ENCODE assay signal across 9 cellular contexts in genomic region chr5:178152491-178153444, GRCh38. TPM values are rescaled to one million over a fixed set of nuclear protein-coding genes. Genes with fewer than 3 reads are reported as not detected.
A peak's percentile ranks its signal among the peaks of the same experiment; 100 is the strongest.
DNase-seq lines count a peak whose midpoint lies in the region; ATAC-seq and TF ChIP-seq lines count a peak whose summit lies in the region.
"Had no signal": no experiment of that assay in that cellular context is flagged by ENCODE, and none has a peak within 500 bp of the region (broad histone marks: within the 10 kb centered on the region; RNA-seq: fewer than 3 reads in every experiment).

No MANE protein-coding gene starts in this region.

- peak; percentile 63 for DNase-seq in H7
- DNase-seq in T-helper 17 cell = no peak
- DNase-seq in iPS-NIHi11 (ENCODE audit: low spot score) = no peak

- peaks cover 16% of the 10 kb centered on the region for H3K4me1 Mint-ChIP-seq in T-helper 17 cell

- peak overlapping the region; percentile 82 to 84 (median 82) for H3K9ac ChIP-seq in skeletal muscle tissue (ENCODE audit: low read depth in 1 of 3, low read length in 3 of 3)

- TF ChIP-seq CTCF in gastroesophageal sphincter (IDR thresholded peaks at IDR 0.05) = no peak

- no peaks in the 10 kb centered on the region for H3K9me3 ChIP-seq in T-helper 17 cell (ENCODE audit: control insufficient read depth, low read length, poor library complexity, severe bottlenecking)
- no peaks in the 10 kb centered on the region for H3K9me3 ChIP-seq in gastroesophageal sphincter
- H3K9me3 ChIP-seq in skeletal muscle tissue (ENCODE audit: control insufficient read depth in 3 of 3, low read length in 3 of 3) = no peaks in the 10 kb centered on the region

- H3K27ac ChIP-seq in gastroesophageal sphincter (peak overlapping the region; percentile 31 to 88 (median 80)), skeletal muscle tissue (ENCODE audit: low read depth, low read length) (peak overlapping the region; percentile 79)

- H3K27me3 Mint-ChIP-seq in T-helper 17 cell = no peaks in the 10 kb centered on the region

- no peaks in the 10 kb centered on the region for H3K36me3 Mint-ChIP-seq in T-helper 17 cell (ENCODE audit: low read depth)

- TF ChIP-seq EP300 in gastroesophageal sphincter (IDR thresholded peaks at IDR 0.05) = no peak

- peak overlapping the region; percentile 85 for H3K4me3 ChIP-seq in H7 (ENCODE audit: insufficient read depth, low read depth, low read length)
- H3K4me3 ChIP-seq in gastroesophageal sphincter = peak overlapping the region; percentile 59 to 76
- H3K4me3 ChIP-seq in skeletal muscle tissue (ENCODE audit: low read length in 3 of 3) = peak overlapping the region; percentile 87 to 90 (median 89)

- 17 to 18% methylated on average over 12 to 17 of the region's 31 CpGs for WGBS in gastroesophageal sphincter (ENCODE audit: low coverage in 1 of 2), 2 donors

- peak overlapping the region; percentile 97 for H3K4me3 Mint-ChIP-seq in T-helper 17 cell

- peaks cover 29% of the 10 kb centered on the region for H3K36me3 ChIP-seq in H7 (replicated peaks; ENCODE audit: control insufficient read depth, insufficient read depth, low read length)
- H3K36me3 ChIP-seq in gastroesophageal sphincter = peaks cover 0 to 38% of the 10 kb centered on the region in 2 donors
- peaks cover 32 to 40% (median 33%) of the 10 kb centered on the region in 3 donors for H3K36me3 ChIP-seq in skeletal muscle tissue (ENCODE audit: control insufficient read depth in 3 of 3, insufficient read depth in 3 of 3, low read length in 3 of 3)

- ATAC-seq in T-helper 17 cell = no peak
- ATAC-seq in gastroesophageal sphincter = no peak
- ATAC-seq in HG03520 (IDR thresholded peaks at IDR 0.05; ENCODE audit: unreplicated experiment) = no peak
- no peak for ATAC-seq in GM21515 (IDR thresholded peaks at IDR 0.05; ENCODE audit: unreplicated experiment)
- no peak for ATAC-seq in HG02623 (IDR thresholded peaks at IDR 0.05; ENCODE audit: unreplicated experiment)

- H3K27me3 ChIP-seq in H7 (ENCODE audit: control insufficient read depth, insufficient read depth, low read length) (no peaks in the 10 kb centered on the region), gastroesophageal sphincter (no peaks in the 10 kb centered on the region), skeletal muscle tissue (ENCODE audit: control insufficient read depth in 3 of 3, insufficient read depth in 3 of 3, low read length in 3 of 3) (no peaks in the 10 kb centered on the region)

- H3K27ac Mint-ChIP-seq in T-helper 17 cell = peak overlapping the region; percentile 88

- no peak for TF ChIP-seq POLR2A in gastroesophageal sphincter (IDR thresholded peaks at IDR 0.05)

- H3K4me1 ChIP-seq in gastroesophageal sphincter (peaks cover 0 to 36% (median 11%) of the 10 kb centered on the region in 3 donors), skeletal muscle tissue (ENCODE audit: control insufficient read depth in 3 of 3, insufficient read depth in 3 of 3, low read length in 3 of 3) (peaks cover 11 to 28% (median 25%) of the 10 kb centered on the region in 3 donors)

RNA-seq across cellular contexts. Expression of gene NHP2, which starts 0.9 kb away (rescaled TPM):
- 254 and 275 TPM in 2 replicates for total RNA-seq in H7 (2014; rRNA removed; shearing (Covaris generic))
- total RNA-seq in T-helper 17 cell = 10 to 100 TPM; 62.2 to 62.4 TPM
- total RNA-seq in gastroesophageal sphincter = 100 to 1,000 TPM; 192 to 253 (median 218) TPM
- total RNA-seq in skeletal muscle tissue = 77.8 TPM

RNA-seq across cellular contexts. Expression of gene RMND5B, which starts 22.0 kb away (rescaled TPM):
- total RNA-seq in H7 (2014; rRNA removed; shearing (Covaris generic)) = 38.2 and 51.3 TPM in 2 replicates
- total RNA-seq in T-helper 17 cell (10 to 100 TPM; 14.7 to 15.3 TPM), gastroesophageal sphincter (10 to 100 TPM; 34.6 to 56.6 (median 41.7) TPM), skeletal muscle tissue (29.2 TPM)

RNA-seq across cellular contexts. Expression of gene GMCL2, which starts 34.4 kb away (rescaled TPM):
- total RNA-seq in H7 (2014; rRNA removed; shearing (Covaris generic)) = not detected in 2 replicates
- not detected for total RNA-seq in T-helper 17 cell
- total RNA-seq in gastroesophageal sphincter = not detected
- not detected for total RNA-seq in skeletal muscle tissue
- total RNA-seq: temporal lobe had no signal

RNA-seq across cellular contexts. Expression of gene N4BP3, which starts 39.4 kb away (rescaled TPM):
- total RNA-seq in H7 (2014; rRNA removed; shearing (Covaris generic)) = 32.0 and 36.5 TPM in 2 replicates
- total RNA-seq in T-helper 17 cell (1 to 10 TPM; 8.5 to 9.0 TPM), gastroesophageal sphincter (1 to 10 TPM; 1.2 to 4.8 (median 1.3) TPM), skeletal muscle tissue (12.0 TPM)

RNA-seq across cellular contexts. Expression of gene HNRNPAB, which starts 51.6 kb away (rescaled TPM):
- total RNA-seq in H7 (2014; rRNA removed; shearing (Covaris generic)) = 134 and 138 TPM in 2 replicates
- total RNA-seq in T-helper 17 cell = 10 to 100 TPM; 89.5 to 90.5 TPM
- 100 to 1,000 TPM in 2 of 4 donors, 10 to 100 TPM in 2; 79.9 to 140 (median 106) TPM for total RNA-seq in gastroesophageal sphincter
- total RNA-seq in skeletal muscle tissue = 44.4 TPM
